Comparison of ENCODE assay signal across 12 cellular contexts in genomic region chr5:59133801-59134261, GRCh38.
DNase-seq lines count a peak whose midpoint lies in the region; ATAC-seq and TF ChIP-seq lines count a peak whose summit lies in the region.
"Had no signal": no experiment of that assay in that cellular context is flagged by ENCODE, and none has a peak within 500 bp of the region (broad histone marks: within the 10 kb centered on the region; RNA-seq: fewer than 3 reads in every experiment).

No MANE protein-coding gene starts in this region.

- H4K20me1 ChIP-seq in Karpas-422 (ENCODE audit: insufficient read depth, low read depth, low read length), result no peaks in the 10 kb centered on the region
- H4K20me1 ChIP-seq: BLaER1 treated with 17β-estradiol and CSF1 and Interleukin-3, amounts not matched to agents 10 nM and 100 nM had no signal

- TF ChIP-seq POLR2A in Peyer's patch (IDR thresholded peaks at IDR 0.05), result no peak

- CTCF ChIA-PET in activated CD8-positive, alpha-beta T cell treated with anti-CD3 and anti-CD28 coated beads, Interleukin-2, amount 10 ng/mL, durations not matched to agents 7 days and 5 days (lab: Charles Lee), result interaction anchor here (0.5 to 4.3 kb wide), 11 partner anchors 9 to 238 kb away, joined by 3 to 36 read pairs (median 4); no protein-coding TSS in a partner anchor
- CTCF ChIA-PET in activated CD8-positive, alpha-beta T cell treated with anti-CD3 and anti-CD28 coated beads for 36 hours (lab: Charles Lee), result interaction anchor here (0.8 to 4.2 kb wide), 8 partner anchors 9 to 99 kb away, joined by 3 to 26 read pairs (median 6); no protein-coding TSS in a partner anchor
- CTCF ChIA-PET in RWPE1 (lab: Yijun Ruan, JAX), result no interaction called here

- DNase-seq in activated CD8-positive, alpha-beta T cell treated with anti-CD3 and anti-CD28 coated beads, Interleukin-2, amount 10 ng/mL, durations not matched to agents 7 days and 5 days, result no peak
- no peak for DNase-seq in activated CD8-positive, alpha-beta T cell treated with anti-CD3 and anti-CD28 coated beads for 36 hours
- DNase-seq in RWPE1 (ENCODE audit: low spot score) (peak; percentile 17), fibroblast of pulmonary artery (ENCODE audit: low read depth) (peak; percentile 80), DMS114 treated with DMSO at 0.1 percent for 48 hours (lab: John Stamatoyannopoulos, UW; ENCODE audit: unreplicated experiment) (no peak), Peyer's patch (no peak), Karpas-422 (no peak)
- DNase-seq in stimulated activated effector memory CD8-positive, alpha-beta T cell treated with anti-CD3 and anti-CD28 coated beads, Interleukin-12 subunit alpha, Interleukin-12 subunit beta, amount 100 ng/mL, for 72 hours (ENCODE audit: low spot score in 2 of 2), result no peak
- DNase-seq: activated T-cell treated with anti-CD3 and anti-CD28 coated beads, Interleukin-2, amount 50 U/mL, for 72 hours; MG63; transverse colon had no signal

- H3K4me1 ChIP-seq in Peyer's patch (no peaks in the 10 kb centered on the region), Karpas-422 (ENCODE audit: low read length) (no peaks in the 10 kb centered on the region)

- H3K27me3 ChIP-seq in Peyer's patch (no peaks in the 10 kb centered on the region), Karpas-422 (ENCODE audit: low read length) (no peaks in the 10 kb centered on the region)
- H3K27me3 ChIP-seq: BLaER1 treated with 17β-estradiol and CSF1 and Interleukin-3, amounts not matched to agents 10 nM and 100 nM; MG63; transverse colon had no signal

- no peak overlapping the region for H2AFZ ChIP-seq in Karpas-422 (ENCODE audit: low read length)

- H3K9me3 ChIP-seq in Peyer's patch (no peaks in the 10 kb centered on the region), Karpas-422 (ENCODE audit: low read length) (no peaks in the 10 kb centered on the region)
- H3K9me3 ChIP-seq: BLaER1 treated with 17β-estradiol and CSF1 and Interleukin-3, amounts not matched to agents 10 nM and 100 nM; MG63; transverse colon had no signal

- intact Hi-C loops in activated CD8-positive, alpha-beta T cell treated with anti-CD3 and anti-CD28 coated beads for 36 hours (cut with micrococcal nuclease), result no loop called here

- peaks cover 48% of the 10 kb centered on the region for H3K4me1 Mint-ChIP-seq in activated CD8-positive, alpha-beta T cell treated with anti-CD3 and anti-CD28 coated beads, Interleukin-2, amount 10 ng/mL, durations not matched to agents 7 days and 5 days (ENCODE audit: low read depth)
- peaks cover 51% of the 10 kb centered on the region for H3K4me1 Mint-ChIP-seq in activated CD8-positive, alpha-beta T cell treated with anti-CD3 and anti-CD28 coated beads for 36 hours (ENCODE audit: low read depth)
- H3K4me1 Mint-ChIP-seq in stimulated activated effector memory CD8-positive, alpha-beta T cell treated with anti-CD3 and anti-CD28 coated beads, Interleukin-12 subunit alpha, Interleukin-12 subunit beta, amount 100 ng/mL, for 72 hours, result peaks cover 32% of the 10 kb centered on the region

- no peak for TF ChIP-seq CTCF in activated CD8-positive, alpha-beta T cell treated with anti-CD3 and anti-CD28 coated beads for 36 hours (IDR thresholded peaks at IDR 0.05)
- TF ChIP-seq CTCF in RWPE1 (conservative IDR thresholded peaks at IDR 0.05; ENCODE audit: low read depth) (no peak), fibroblast of pulmonary artery (IDR thresholded peaks at IDR 0.05; ENCODE audit: low read length, missing control alignments) (no peak), Peyer's patch (IDR thresholded peaks at IDR 0.05) (no peak)

- H3K36me3 ChIP-seq in Peyer's patch (no peaks in the 10 kb centered on the region), Karpas-422 (ENCODE audit: insufficient read depth, low read length) (no peaks in the 10 kb centered on the region)
- H3K36me3 ChIP-seq: BLaER1 treated with 17β-estradiol and CSF1 and Interleukin-3, amounts not matched to agents 10 nM and 100 nM; MG63; transverse colon had no signal

- POLR2A ChIA-PET in activated CD8-positive, alpha-beta T cell treated with anti-CD3 and anti-CD28 coated beads, Interleukin-2, amount 10 ng/mL, durations not matched to agents 7 days and 5 days (lab: Charles Lee), result interaction anchor here (0.8 to 1.1 kb wide), 3 partner anchors 10 to 95 kb away, joined by 3 to 4 read pairs (median 4); no protein-coding TSS in a partner anchor
- POLR2A ChIA-PET in activated CD8-positive, alpha-beta T cell treated with anti-CD3 and anti-CD28 coated beads for 36 hours (lab: Charles Lee), result interaction anchor here (0.7 to 1.3 kb wide), 4 partner anchors 10 to 95 kb away, joined by 3 to 4 read pairs (median 3); no protein-coding TSS in a partner anchor
- POLR2A ChIA-PET in RWPE1 (lab: Yijun Ruan, JAX; ENCODE audit: low non-redundant PET), result no interaction called here

- H3K4me2 ChIP-seq in Karpas-422 (ENCODE audit: low read depth, low read length, poor library complexity, severe bottlenecking), result no peak overlapping the region

- peak overlapping the region; percentile 56 for H3K27ac Mint-ChIP-seq in activated CD8-positive, alpha-beta T cell treated with anti-CD3 and anti-CD28 coated beads, Interleukin-2, amount 10 ng/mL, durations not matched to agents 7 days and 5 days
- H3K27ac Mint-ChIP-seq in activated CD8-positive, alpha-beta T cell treated with anti-CD3 and anti-CD28 coated beads for 36 hours, result no peak overlapping the region
- peak overlapping the region; percentile 56 for H3K27ac Mint-ChIP-seq in stimulated activated effector memory CD8-positive, alpha-beta T cell treated with anti-CD3 and anti-CD28 coated beads, Interleukin-12 subunit alpha, Interleukin-12 subunit beta, amount 100 ng/mL, for 72 hours
- H3K27ac Mint-ChIP-seq: activated T-cell treated with anti-CD3 and anti-CD28 coated beads, Interleukin-2, amount 50 U/mL, for 72 hours had no signal

- peaks cover 22% of the 10 kb centered on the region for H3K36me3 Mint-ChIP-seq in activated CD8-positive, alpha-beta T cell treated with anti-CD3 and anti-CD28 coated beads, Interleukin-2, amount 10 ng/mL, durations not matched to agents 7 days and 5 days (ENCODE audit: low read depth)
- H3K36me3 Mint-ChIP-seq in activated CD8-positive, alpha-beta T cell treated with anti-CD3 and anti-CD28 coated beads for 36 hours (ENCODE audit: low read depth), result no peaks in the 10 kb centered on the region
- H3K36me3 Mint-ChIP-seq in stimulated activated effector memory CD8-positive, alpha-beta T cell treated with anti-CD3 and anti-CD28 coated beads, Interleukin-12 subunit alpha, Interleukin-12 subunit beta, amount 100 ng/mL, for 72 hours, result no peaks in the 10 kb centered on the region

- H3K27ac ChIP-seq in RWPE1 (no peak overlapping the region), Peyer's patch (no peak overlapping the region), Karpas-422 (ENCODE audit: low read length) (no peak overlapping the region)
- H3K27ac ChIP-seq: BLaER1 treated with 17β-estradiol and CSF1 and Interleukin-3, amounts not matched to agents 10 nM and 100 nM had no signal

- H3K4me3 Mint-ChIP-seq in activated CD8-positive, alpha-beta T cell treated with anti-CD3 and anti-CD28 coated beads, Interleukin-2, amount 10 ng/mL, durations not matched to agents 7 days and 5 days, result no peak overlapping the region
- no peak overlapping the region for H3K4me3 Mint-ChIP-seq in activated CD8-positive, alpha-beta T cell treated with anti-CD3 and anti-CD28 coated beads for 36 hours
- no peak overlapping the region for H3K4me3 Mint-ChIP-seq in stimulated activated effector memory CD8-positive, alpha-beta T cell treated with anti-CD3 and anti-CD28 coated beads, Interleukin-12 subunit alpha, Interleukin-12 subunit beta, amount 100 ng/mL, for 72 hours

- H3K9me3 Mint-ChIP-seq in activated CD8-positive, alpha-beta T cell treated with anti-CD3 and anti-CD28 coated beads, Interleukin-2, amount 10 ng/mL, durations not matched to agents 7 days and 5 days (ENCODE audit: insufficient read depth), result no peaks in the 10 kb centered on the region
- H3K9me3 Mint-ChIP-seq in activated CD8-positive, alpha-beta T cell treated with anti-CD3 and anti-CD28 coated beads for 36 hours, result no peaks in the 10 kb centered on the region
- H3K9me3 Mint-ChIP-seq in stimulated activated effector memory CD8-positive, alpha-beta T cell treated with anti-CD3 and anti-CD28 coated beads, Interleukin-12 subunit alpha, Interleukin-12 subunit beta, amount 100 ng/mL, for 72 hours, result no peaks in the 10 kb centered on the region

- no peaks in the 10 kb centered on the region for H3K27me3 Mint-ChIP-seq in activated CD8-positive, alpha-beta T cell treated with anti-CD3 and anti-CD28 coated beads, Interleukin-2, amount 10 ng/mL, durations not matched to agents 7 days and 5 days (ENCODE audit: low read depth)
- H3K27me3 Mint-ChIP-seq in activated CD8-positive, alpha-beta T cell treated with anti-CD3 and anti-CD28 coated beads for 36 hours, result no peaks in the 10 kb centered on the region

- no peaks in the 10 kb centered on the region for H3K9me2 ChIP-seq in Karpas-422 (replicated peaks; ENCODE audit: insufficient read depth, low read length)

- no peak overlapping the region for H3K9ac ChIP-seq in Karpas-422 (ENCODE audit: low read length)
- H3K9ac ChIP-seq: BLaER1 treated with 17β-estradiol and CSF1 and Interleukin-3, amounts not matched to agents 10 nM and 100 nM had no signal

- H3K79me2 ChIP-seq in Karpas-422 (ENCODE audit: low read length), result no peaks in the 10 kb centered on the region

- ATAC-seq in activated CD8-positive, alpha-beta T cell treated with anti-CD3 and anti-CD28 coated beads, Interleukin-2, amount 10 ng/mL, durations not matched to agents 7 days and 5 days, result no peak
- no peak for ATAC-seq in activated CD8-positive, alpha-beta T cell treated with anti-CD3 and anti-CD28 coated beads for 36 hours
- no peak for ATAC-seq in stimulated activated effector memory CD8-positive, alpha-beta T cell treated with anti-CD3 and anti-CD28 coated beads, Interleukin-12 subunit alpha, Interleukin-12 subunit beta, amount 100 ng/mL, for 72 hours
- ATAC-seq: activated T-cell treated with anti-CD3 and anti-CD28 coated beads, Interleukin-2, amount 50 U/mL, for 72 hours had no signal

- H3K4me3 ChIP-seq in fibroblast of pulmonary artery (replicated peaks; ENCODE audit: low read depth, low read length) (no peak overlapping the region), Peyer's patch (no peak overlapping the region), Karpas-422 (ENCODE audit: low read length) (no peak overlapping the region)
- H3K4me3 ChIP-seq: BLaER1 treated with 17β-estradiol and CSF1 and Interleukin-3, amounts not matched to agents 10 nM and 100 nM; MG63; transverse colon had no signal

Comparison
In these comparisons a context has a peak if more than half of its experiments do, and no peak if none do; other contexts are left out.
1. DNase-seq: peak in RWPE1 (single experiment) and fibroblast of pulmonary artery (single experiment); none in activated CD8-positive, alpha-beta T cell treated with anti-CD3 and anti-CD28 coated beads, Interleukin-2, amount 10 ng/mL, durations not matched to agents 7 days and 5 days (single experiment), activated CD8-positive, alpha-beta T cell treated with anti-CD3 and anti-CD28 coated beads for 36 hours (single experiment), stimulated activated effector memory CD8-positive, alpha-beta T cell treated with anti-CD3 and anti-CD28 coated beads, Interleukin-12 subunit alpha, Interleukin-12 subunit beta, amount 100 ng/mL, for 72 hours (0 of 2), DMS114 treated with DMSO at 0.1 percent for 48 hours (single experiment), Peyer's patch (0 of 3) and Karpas-422 (single experiment).